ENCODE assay signal across 15 cellular contexts in genomic region chr3:184472723-184473419, GRCh38.
DNase-seq lines count a peak whose midpoint lies in the region; ATAC-seq and TF ChIP-seq lines count a peak whose summit lies in the region.
"Had no signal": no experiment of that assay in that cellular context is flagged by ENCODE, and none has a peak within 500 bp of the region (broad histone marks: within the 10 kb centered on the region; RNA-seq: fewer than 3 reads in every experiment).

No MANE protein-coding gene starts in this region.

- peak; percentile 11 for DNase-seq in stimulated activated naive CD8-positive, alpha-beta T cell treated with anti-CD3 and anti-CD28 coated beads, Interleukin-15, Interleukin-2, amounts not matched to agents 100 U/mL and 50 U/mL, for 24 hours
- DNase-seq in stimulated activated naive CD8-positive, alpha-beta T cell treated with anti-CD3 and anti-CD28 coated beads, Interleukin-15, amount 100 ng/mL, for 72 hours = no peak
- DNase-seq in colonic mucosa (peak; percentile 33), lung microvascular endothelial cell (ENCODE audit: low read depth in 2 of 2) (peak; percentile 94 to 99), COLO668 (lab: John Stamatoyannopoulos, UW; ENCODE audit: unreplicated experiment) (no peak), NCI-H2081 treated with DMSO at 0.1 percent for 48 hours (lab: John Stamatoyannopoulos, UW) (no peak)
- DNase-seq: activated CD4-positive, alpha-beta T cell treated with anti-CD3 and anti-CD28 coated beads for 1 hour; cortex of kidney; hippocampal formation; NCI-H2107; stimulated activated CD4-positive, alpha-beta T cell treated with anti-CD3 and anti-CD28 coated beads, Interleukin-12 subunit alpha, Interleukin-12 subunit beta, amount 100 ng/mL, for 4 hours; stimulated activated CD8-positive, alpha-beta memory T cell treated with anti-CD3 and anti-CD28 coated beads, Interleukin-4, amount 100 ng/mL, for 48 hours had no signal

- peaks cover 20% of the 10 kb centered on the region for H3K4me1 Mint-ChIP-seq in stimulated activated naive CD8-positive, alpha-beta T cell treated with anti-CD3 and anti-CD28 coated beads, Interleukin-15, amount 100 ng/mL, for 72 hours

- H3K9me3 Mint-ChIP-seq in stimulated activated naive CD8-positive, alpha-beta T cell treated with anti-CD3 and anti-CD28 coated beads, Interleukin-15, amount 100 ng/mL, for 72 hours = no peaks in the 10 kb centered on the region
- H3K9me3 Mint-ChIP-seq: activated naive CD4-positive, alpha-beta T cell treated with anti-CD3 and anti-CD28 coated beads, Interleukin-2, amount 50 U/mL, for 72 hours had no signal

- H3K4me1 ChIP-seq in colonic mucosa = no peaks in the 10 kb centered on the region

- no peaks in the 10 kb centered on the region for H3K9me3 ChIP-seq in colonic mucosa

- no peaks in the 10 kb centered on the region for H3K27me3 ChIP-seq in colonic mucosa

- H3K27ac ChIP-seq in colonic mucosa = no peak overlapping the region

- no peak for TF ChIP-seq CTCF in colonic mucosa (IDR thresholded peaks at IDR 0.05)

- H3K36me3 ChIP-seq in colonic mucosa = no peaks in the 10 kb centered on the region

- no peak overlapping the region for H3K4me3 ChIP-seq in colonic mucosa

- H3K27ac Mint-ChIP-seq in stimulated activated naive CD8-positive, alpha-beta T cell treated with anti-CD3 and anti-CD28 coated beads, Interleukin-15, amount 100 ng/mL, for 72 hours = no peak overlapping the region
- H3K27ac Mint-ChIP-seq: activated naive CD4-positive, alpha-beta T cell treated with anti-CD3 and anti-CD28 coated beads, Interleukin-2, amount 50 U/mL, for 72 hours had no signal

- H3K4me3 Mint-ChIP-seq in stimulated activated naive CD8-positive, alpha-beta T cell treated with anti-CD3 and anti-CD28 coated beads, Interleukin-15, amount 100 ng/mL, for 72 hours = no peak overlapping the region

- intact Hi-C loops in colonic mucosa (cut with DNase I) = no loop called here

- ATAC-seq in stimulated activated naive CD8-positive, alpha-beta T cell treated with anti-CD3 and anti-CD28 coated beads, Interleukin-15, Interleukin-2, amounts not matched to agents 100 U/mL and 50 U/mL, for 24 hours = no peak
- no peak for ATAC-seq in stimulated activated naive CD8-positive, alpha-beta T cell treated with anti-CD3 and anti-CD28 coated beads, Interleukin-15, amount 100 ng/mL, for 72 hours
- ATAC-seq in HG02973 (IDR thresholded peaks at IDR 0.05; ENCODE audit: unreplicated experiment) = no peak
- no peak for ATAC-seq in HG03097 (IDR thresholded peaks at IDR 0.05; ENCODE audit: low FRiP score, unreplicated experiment)

- H3K27me3 Mint-ChIP-seq in stimulated activated naive CD8-positive, alpha-beta T cell treated with anti-CD3 and anti-CD28 coated beads, Interleukin-15, amount 100 ng/mL, for 72 hours = peaks cover 45% of the 10 kb centered on the region

- H3K9ac ChIP-seq in colonic mucosa (ENCODE audit: low read depth in 2 of 2, low read length in 2 of 2) = no peak overlapping the region

Comparison
In these comparisons a context has a peak if more than half of its experiments do, and no peak if none do; other contexts are left out.
1. DNase-seq: peak in stimulated activated naive CD8-positive, alpha-beta T cell treated with anti-CD3 and anti-CD28 coated beads, Interleukin-15, Interleukin-2, amounts not matched to agents 100 U/mL and 50 U/mL, for 24 hours (single experiment), colonic mucosa (single experiment) and lung microvascular endothelial cell (2 of 2); none in stimulated activated naive CD8-positive, alpha-beta T cell treated with anti-CD3 and anti-CD28 coated beads, Interleukin-15, amount 100 ng/mL, for 72 hours (0 of 2), COLO668 (single experiment) and NCI-H2081 treated with DMSO at 0.1 percent for 48 hours (single experiment).